9 cellular contexts compared by ENCODE assay signal in the genomic region with DNA sequence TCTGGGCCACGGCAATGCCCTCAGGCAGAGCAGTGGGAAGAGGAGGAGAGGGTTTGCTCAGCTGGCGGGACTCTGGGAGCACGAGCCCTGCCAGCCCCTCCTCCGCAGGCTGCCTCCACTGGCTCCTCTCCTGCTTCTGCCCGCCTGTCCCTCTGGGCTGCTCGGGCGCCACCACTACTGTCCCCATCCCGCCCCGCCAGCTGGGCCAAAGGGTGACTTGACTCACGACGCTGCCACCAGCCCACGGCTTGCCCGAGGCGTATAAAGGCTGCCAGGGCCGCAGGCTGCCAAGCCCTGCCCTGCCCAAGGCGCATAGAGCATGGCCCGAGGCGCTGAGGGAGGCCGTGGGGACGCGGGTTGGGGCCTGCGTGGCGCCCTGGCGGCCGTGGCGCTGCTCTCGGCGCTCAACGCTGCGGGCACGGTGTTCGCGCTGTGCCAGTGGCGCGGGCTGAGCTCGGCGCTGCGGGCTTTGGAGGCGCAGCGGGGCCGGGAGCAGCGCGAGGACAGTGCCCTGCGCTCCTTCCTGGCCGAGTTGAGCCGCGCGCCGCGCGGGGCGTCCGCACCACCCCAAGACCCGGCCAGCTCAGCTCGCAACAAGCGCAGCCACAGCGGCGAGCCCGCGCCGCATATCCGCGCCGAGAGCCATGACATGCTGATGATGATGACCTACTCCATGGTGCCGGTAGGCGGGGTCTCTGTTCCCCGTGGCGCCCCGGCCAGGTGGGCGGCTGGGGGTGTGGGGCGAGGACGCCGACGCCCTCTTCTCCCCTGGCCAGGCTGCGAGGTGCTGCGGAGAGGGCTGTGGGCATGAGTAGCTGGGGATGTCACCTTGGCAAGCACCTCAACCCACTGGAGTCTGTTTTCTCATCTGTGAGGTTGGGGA. TPM values are rescaled to one million over a fixed set of nuclear protein-coding genes. Genes with fewer than 3 reads are reported as not detected.
DNase-seq lines count a peak whose midpoint lies in the region; ATAC-seq and TF ChIP-seq lines count a peak whose summit lies in the region.
"Had no signal": no experiment of that assay in that cellular context is flagged by ENCODE, and none has a peak within 500 bp of the region (broad histone marks: within the 10 kb centered on the region; RNA-seq: fewer than 3 reads in every experiment).

A gene (plus strand): TSS at position 290 of the 883 bp plus-strand sequence. CDS start 30 bp downstream, at position 320.

- TF ChIP-seq CTCF in choroid plexus epithelial cell (conservative IDR thresholded peaks at IDR 0.05; ENCODE audit: low read depth, low read length) (no peak), left lung (IDR thresholded peaks at IDR 0.05) (no peak)

- intact Hi-C loops in left lung (cut with DNase I), result no loop called here

- peak; percentile 79 for ATAC-seq in left lung
- no peak for ATAC-seq in stimulated activated naive CD8-positive, alpha-beta T cell treated with anti-CD3 and anti-CD28 coated beads, Interleukin-15, Interleukin-2, amounts not matched to agents 100 U/mL and 50 U/mL, for 24 hours

- H3K4me1 ChIP-seq in left lung, result peaks cover 3 to 16% of the 10 kb centered on the region in 2 donors

- H3K9me3 ChIP-seq in left lung, result no peaks in the 10 kb centered on the region

- peak; percentile 55 for DNase-seq in NCI-H1436 (lab: John Stamatoyannopoulos, UW)
- no peak for DNase-seq in NCI-H1436 treated with DMSO at 0.1 percent for 48 hours (lab: John Stamatoyannopoulos, UW)
- peak; percentile 29 for DNase-seq in choroid plexus epithelial cell (ENCODE audit: low read depth)
- peak; percentile 63 to 87 for DNase-seq in left lung
- DNase-seq in substantia nigra (lab: John Stamatoyannopoulos, UW), result peak in 48 of 49 donors; percentile 31 to 90 (median 74)
- DNase-seq in D341Med (ENCODE audit: low spot score), result no peak
- no peak for DNase-seq in stimulated activated naive CD8-positive, alpha-beta T cell treated with anti-CD3 and anti-CD28 coated beads, Interleukin-15, Interleukin-2, amounts not matched to agents 100 U/mL and 50 U/mL, for 24 hours
- no peak for DNase-seq in activated naive CD4-positive, alpha-beta T cell (lab: John Stamatoyannopoulos, UW)

- peaks cover 5 to 27% of the 10 kb centered on the region in 2 donors for H3K27me3 ChIP-seq in left lung
- H3K27me3 ChIP-seq: BLaER1 had no signal

- H3K36me3 ChIP-seq in left lung, result no peaks in the 10 kb centered on the region
- H3K36me3 ChIP-seq: BLaER1 had no signal

- H3K4me3 ChIP-seq in choroid plexus epithelial cell (ENCODE audit: low read depth, low read length) (peak within 1 kb of the TSS; percentile 45), left lung (peak within 1 kb of the TSS; percentile 21 to 42)
- H3K4me3 ChIP-seq: BLaER1 had no signal

- H3K27ac ChIP-seq in left lung (peak within 1 kb of the TSS in 1 of 2 donors; percentile 35), substantia nigra (ENCODE audit: low read depth, low read length, poor library complexity, severe bottlenecking) (peak within 1 kb of the TSS; percentile 95)
- H3K27ac ChIP-seq: BLaER1 had no signal

RNA-seq across cellular contexts. Expression of the gene that starts here (rescaled TPM):
- 10 to 100 TPM; 20.5 to 58.6 TPM for total RNA-seq in left lung

Comparison
In these comparisons a context has a peak if more than half of its experiments do, and no peak if none do; other contexts are left out.
1. DNase-seq: peak in NCI-H1436 (single experiment), choroid plexus epithelial cell (single experiment), left lung (2 of 2) and substantia nigra (48 of 49); none in NCI-H1436 treated with DMSO at 0.1 percent for 48 hours (single experiment), D341Med (single experiment), stimulated activated naive CD8-positive, alpha-beta T cell treated with anti-CD3 and anti-CD28 coated beads, Interleukin-15, Interleukin-2, amounts not matched to agents 100 U/mL and 50 U/mL, for 24 hours (single experiment) and activated naive CD4-positive, alpha-beta T cell (0 of 4).